8 cellular contexts compared by ENCODE assay signal in the genomic region with DNA sequence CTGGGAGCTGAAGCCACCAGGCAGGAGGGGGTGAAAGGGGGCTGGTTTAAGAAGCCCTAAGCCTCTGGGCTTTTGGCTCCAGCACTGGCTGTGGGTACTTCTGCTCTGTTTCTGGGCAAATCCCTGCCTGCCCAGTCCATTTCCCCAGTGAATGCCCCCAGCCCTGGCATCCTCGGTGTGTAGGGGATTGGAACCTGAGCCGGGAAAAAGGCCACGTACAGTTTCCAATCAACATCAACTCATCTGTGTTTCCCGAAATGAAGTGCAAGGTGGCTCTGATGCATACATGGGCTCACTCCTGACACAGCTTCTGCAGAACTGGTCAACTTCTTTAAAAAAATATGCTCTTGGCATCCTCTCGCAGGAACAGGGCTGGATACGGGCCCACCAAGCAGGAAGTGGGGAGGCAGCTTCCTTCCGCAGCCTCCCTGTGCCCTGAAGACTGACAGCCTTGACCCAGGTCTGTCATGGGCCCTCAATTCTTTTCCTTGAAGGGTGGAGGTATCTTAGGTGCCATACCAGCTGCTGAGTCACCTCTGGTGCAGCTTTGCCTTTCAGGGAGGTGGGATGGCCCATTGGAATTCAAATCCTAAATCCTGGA.
DNase-seq lines count a peak whose midpoint lies in the region; ATAC-seq and TF ChIP-seq lines count a peak whose summit lies in the region.

No MANE protein-coding gene starts in this region.

- H3K9me3 Mint-ChIP-seq in CD4-positive, CD25-positive, alpha-beta regulatory T cell, result no peaks in the 10 kb centered on the region

- no peak overlapping the region for H3K4me3 ChIP-seq in CD4-positive, CD25-positive, alpha-beta regulatory T cell (ENCODE audit: low read depth, low read length)
- H3K4me3 ChIP-seq in testis, result no peak overlapping the region

- POLR2A ChIA-PET in RWPE1 (lab: Yijun Ruan, JAX; ENCODE audit: low non-redundant PET), result interaction anchor here (0.6 to 0.7 kb wide), 3 partner anchors 9 to 189 kb away, joined by 3 to 6 read pairs (median 5); no protein-coding TSS in a partner anchor

- 43 to 100% methylated on average over 1 to 7 of the region's 7 CpGs for WGBS in testis, 2 donors

- H3K9me3 ChIP-seq in CD4-positive, CD25-positive, alpha-beta regulatory T cell (ENCODE audit: control insufficient read depth in 2 of 2, low read length in 2 of 2), result no peaks in the 10 kb centered on the region
- no peaks in the 10 kb centered on the region for H3K9me3 ChIP-seq in testis

- no peaks in the 10 kb centered on the region for H3K27me3 ChIP-seq in CD4-positive, CD25-positive, alpha-beta regulatory T cell (ENCODE audit: control insufficient read depth, insufficient read depth, low read length)
- H3K27me3 ChIP-seq in testis, result no peaks in the 10 kb centered on the region

- peak in 1 of 3 donors; percentile 28 for DNase-seq in CD4-positive, CD25-positive, alpha-beta regulatory T cell
- DNase-seq in RWPE1 (ENCODE audit: low spot score), result no peak
- no peak for DNase-seq in left ventricle myocardium superior
- DNase-seq in testis, result no peak
- no peak for DNase-seq in SW 1271 (lab: John Stamatoyannopoulos, UW)
- no peak for DNase-seq in ecto neural progenitor cell (ENCODE audit: low spot score)

- H3K27me3 Mint-ChIP-seq in CD4-positive, CD25-positive, alpha-beta regulatory T cell, result no peaks in the 10 kb centered on the region

- peaks cover 18% of the 10 kb centered on the region for H3K36me3 Mint-ChIP-seq in CD4-positive, CD25-positive, alpha-beta regulatory T cell

- intact Hi-C loops in left ventricle myocardium superior (cut with micrococcal nuclease) (no loop called here), testis (cut with DNase I; ENCODE audit: low total_unique reads) (no loop called here)

- H3K27ac ChIP-seq in CD4-positive, CD25-positive, alpha-beta regulatory T cell (ENCODE audit: insufficient read depth, low read length, poor library complexity, severe bottlenecking), result no peak overlapping the region
- H3K27ac ChIP-seq in RWPE1 (peak overlapping the region; percentile 96), testis (peak overlapping the region; percentile 39 to 66)

- CTCF ChIA-PET in RWPE1 (lab: Yijun Ruan, JAX), result interaction anchor here (0.5 to 1.2 kb wide), 2 partner anchors 87 to 837 kb away, joined by 3 to 6 read pairs; no protein-coding TSS in a partner anchor

- peaks cover 10% of the 10 kb centered on the region for H3K36me3 ChIP-seq in CD4-positive, CD25-positive, alpha-beta regulatory T cell (ENCODE audit: control insufficient read depth, insufficient read depth, low read length)
- H3K36me3 ChIP-seq in testis (ENCODE audit: low read depth, missing control alignments), result no peaks in the 10 kb centered on the region

- H3K27ac Mint-ChIP-seq in CD4-positive, CD25-positive, alpha-beta regulatory T cell, result peak overlapping the region in 2 of 3 donors; percentile 20 to 38

- ATAC-seq in CD4-positive, CD25-positive, alpha-beta regulatory T cell (ENCODE audit: low read depth in 2 of 2), result peak in 1 of 2 donors; percentile 10
- ATAC-seq in GM21423 (IDR thresholded peaks at IDR 0.05; ENCODE audit: unreplicated experiment), result peak; percentile 8
- ATAC-seq in left ventricle myocardium superior, result peak; percentile 20
- ATAC-seq in HG02798 (IDR thresholded peaks at IDR 0.05; ENCODE audit: poor library complexity, unreplicated experiment), result no peak

- peaks cover 0 to 25% (median 10%) of the 10 kb centered on the region in 4 donors for H3K4me1 Mint-ChIP-seq in CD4-positive, CD25-positive, alpha-beta regulatory T cell

- H3K4me3 Mint-ChIP-seq in CD4-positive, CD25-positive, alpha-beta regulatory T cell, result no peak overlapping the region

- no peak for TF ChIP-seq POLR2A in testis (IDR thresholded peaks at IDR 0.05)

- no peaks in the 10 kb centered on the region for H3K4me1 ChIP-seq in CD4-positive, CD25-positive, alpha-beta regulatory T cell (ENCODE audit: control insufficient read depth, insufficient read depth, low read length, poor library complexity, severe bottlenecking)
- H3K4me1 ChIP-seq in testis, result peaks cover 29% of the 10 kb centered on the region

- no peak for TF ChIP-seq CTCF in RWPE1 (conservative IDR thresholded peaks at IDR 0.05; ENCODE audit: low read depth)
- TF ChIP-seq CTCF in testis (IDR thresholded peaks at IDR 0.05), result no peak
